In genomic region chr11:63813563-63814382, GRCh38 we compare ENCODE assay signal across 8 cellular contexts. TPM values are rescaled to one million over a fixed set of nuclear protein-coding genes. Genes with fewer than 3 reads are reported as not detected.
DNase-seq lines count a peak whose midpoint lies in the region; ATAC-seq and TF ChIP-seq lines count a peak whose summit lies in the region.

No MANE protein-coding gene starts in this region.

- CTCF ChIA-PET in PC-3 (lab: Charles Lee) = no interaction called here

- DNase-seq in PC-3 (peak; percentile 49), head of caudate nucleus (peak in 41 of 42 donors; percentile 33 to 83 (median 60)), osteocyte (ENCODE audit: extremely low spot score, unreplicated experiment) (peak; percentile 86), AML-193 (lab: John Stamatoyannopoulos, UW) (no peak)
- DNase-seq in activated naive CD8-positive, alpha-beta T cell treated with anti-CD3 and anti-CD28 coated beads, Interleukin-2, amount 10 ng/mL, durations not matched to agents 7 days and 5 days = peak; percentile 65

- no peaks in the 10 kb centered on the region for H3K9me3 Mint-ChIP-seq in activated naive CD8-positive, alpha-beta T cell treated with anti-CD3 and anti-CD28 coated beads, Interleukin-2, amount 10 ng/mL, durations not matched to agents 7 days and 5 days
- H3K9me3 Mint-ChIP-seq in osteocyte (ENCODE audit: unreplicated experiment) = no peaks in the 10 kb centered on the region

- peak overlapping the region; percentile 85 for H3K4me3 Mint-ChIP-seq in activated naive CD8-positive, alpha-beta T cell treated with anti-CD3 and anti-CD28 coated beads, Interleukin-2, amount 10 ng/mL, durations not matched to agents 7 days and 5 days
- peak overlapping the region; percentile 86 for H3K4me3 Mint-ChIP-seq in osteocyte (ENCODE audit: unreplicated experiment)

- H3K79me2 ChIP-seq in PC-3 (ENCODE audit: low read length) = peaks cover 46% of the 10 kb centered on the region

- intact Hi-C loops in PC-3 (cut with micrococcal nuclease) (loop anchor here (1.0 kb wide), 1 partner anchor 45 kb away; the partner anchor contains the start of gene ZFTA), head of caudate nucleus (cut with DNase I) (no loop called here)

- H3K9me2 ChIP-seq in PC-3 (replicated peaks; ENCODE audit: low read length) = no peaks in the 10 kb centered on the region

- POLR2A ChIA-PET in PC-3 (lab: Charles Lee; ENCODE audit: unreplicated experiment) = no interaction called here
- POLR2A ChIA-PET in activated naive CD8-positive, alpha-beta T cell treated with anti-CD3 and anti-CD28 coated beads, Interleukin-2, amount 10 ng/mL, durations not matched to agents 7 days and 5 days (lab: Charles Lee) = interaction anchor here (0.6 kb wide), 2 partner anchors 25 to 46 kb away, joined by 3 to 4 read pairs; no protein-coding TSS in a partner anchor

- peak overlapping the region; percentile 67 for H3K27ac Mint-ChIP-seq in activated naive CD8-positive, alpha-beta T cell treated with anti-CD3 and anti-CD28 coated beads, Interleukin-2, amount 10 ng/mL, durations not matched to agents 7 days and 5 days
- H3K27ac Mint-ChIP-seq in osteocyte (ENCODE audit: unreplicated experiment) = peak overlapping the region; percentile 29

- peak overlapping the region; percentile 88 for H3K27ac ChIP-seq in BLaER1
- no peak overlapping the region; the same call in 1 of the 2 replicates for H3K27ac ChIP-seq in PC-3 (ENCODE audit: low read length)

- TF ChIP-seq CTCF in PC-3 (conservative IDR thresholded peaks at IDR 0.05; ENCODE audit: low read depth, low read length) (no peak), osteocyte (IDR thresholded peaks at IDR 0.05) (no peak)

- H4K20me1 ChIP-seq in BLaER1 = peaks cover 50% of the 10 kb centered on the region
- peaks cover 36% of the 10 kb centered on the region for H4K20me1 ChIP-seq in PC-3 (ENCODE audit: low read length)

- H3K4me2 ChIP-seq in BLaER1 (peak overlapping the region; percentile 99), PC-3 (ENCODE audit: low read length) (peak overlapping the region; percentile 82)

- H3K36me3 Mint-ChIP-seq in activated naive CD8-positive, alpha-beta T cell treated with anti-CD3 and anti-CD28 coated beads, Interleukin-2, amount 10 ng/mL, durations not matched to agents 7 days and 5 days = peaks cover 22% of the 10 kb centered on the region
- peaks cover 15% of the 10 kb centered on the region for H3K36me3 Mint-ChIP-seq in osteocyte (ENCODE audit: unreplicated experiment)

- H3F3A ChIP-seq in PC-3 (ENCODE audit: low read length, unreplicated experiment) = no peaks in the 10 kb centered on the region

- H3K36me3 ChIP-seq in BLaER1 (peaks cover 42% of the 10 kb centered on the region), PC-3 (ENCODE audit: low read depth, low read length) (peaks cover 19% of the 10 kb centered on the region)

- H3K27me3 Mint-ChIP-seq in activated naive CD8-positive, alpha-beta T cell treated with anti-CD3 and anti-CD28 coated beads, Interleukin-2, amount 10 ng/mL, durations not matched to agents 7 days and 5 days = no peaks in the 10 kb centered on the region
- H3K27me3 Mint-ChIP-seq in osteocyte (ENCODE audit: unreplicated experiment) = no peaks in the 10 kb centered on the region

- H3K27me3 ChIP-seq in BLaER1 = no peaks in the 10 kb centered on the region
- H3K27me3 ChIP-seq in PC-3 (ENCODE audit: low read length) = no peaks in the 10 kb centered on the region

- peak overlapping the region; percentile 92 for H3K9ac ChIP-seq in BLaER1
- peak overlapping the region; percentile 83 for H3K9ac ChIP-seq in PC-3 (ENCODE audit: low read length)

- peaks cover 41% of the 10 kb centered on the region for H3K4me1 ChIP-seq in BLaER1
- H3K4me1 ChIP-seq in PC-3 (ENCODE audit: insufficient read depth, low read length) = peaks cover 17% of the 10 kb centered on the region

- H3K4me1 Mint-ChIP-seq in activated naive CD8-positive, alpha-beta T cell treated with anti-CD3 and anti-CD28 coated beads, Interleukin-2, amount 10 ng/mL, durations not matched to agents 7 days and 5 days = peaks cover 37% of the 10 kb centered on the region
- H3K4me1 Mint-ChIP-seq in osteocyte (ENCODE audit: unreplicated experiment) = peaks cover 32% of the 10 kb centered on the region

- BruUV-seq in PC-3 (replicated peaks; lab: Mats Ljungman, UMichigan) = no TSS peak

- H3K4me3 ChIP-seq in BLaER1 (peak overlapping the region; percentile 98), PC-3 (ENCODE audit: low read length) (peak overlapping the region; percentile 96)

- H3K9me3 ChIP-seq in BLaER1 = no peaks in the 10 kb centered on the region
- no peaks in the 10 kb centered on the region for H3K9me3 ChIP-seq in PC-3 (ENCODE audit: low read length)

- peak overlapping the region; percentile 97 for H2AFZ ChIP-seq in PC-3 (ENCODE audit: low read length)

- ATAC-seq in GM19023 (IDR thresholded peaks at IDR 0.05; ENCODE audit: unreplicated experiment) = peak; percentile 48
- ATAC-seq in HG03139 (IDR thresholded peaks at IDR 0.05; ENCODE audit: unreplicated experiment) = peak; percentile 26
- ATAC-seq in PC-3 = peak; percentile 62
- peak; percentile 60 for ATAC-seq in activated naive CD8-positive, alpha-beta T cell treated with anti-CD3 and anti-CD28 coated beads, Interleukin-2, amount 10 ng/mL, durations not matched to agents 7 days and 5 days (ENCODE audit: low read depth)

RNA-seq across cellular contexts. Expression of gene SPINDOC, which starts 0.5 kb away (rescaled TPM):
- total RNA-seq in PC-3 (2014; rRNA removed) = 61.5 and 67.2 TPM in 2 replicates
- total RNA-seq in activated naive CD8-positive, alpha-beta T cell treated with anti-CD3 and anti-CD28 coated beads, Interleukin-2, amount 10 ng/mL, durations not matched to agents 7 days and 5 days = 10 to 100 TPM; 35.1 to 35.2 TPM
- total RNA-seq in osteocyte = 32.1 and 33.5 TPM in 2 replicates

RNA-seq across cellular contexts. Expression of gene MARK2, which starts 25.1 kb away (rescaled TPM):
- total RNA-seq in PC-3 (2014; rRNA removed) (60.1 and 66.5 TPM in 2 replicates), osteocyte (31.8 and 33.4 TPM in 2 replicates)
- total RNA-seq in activated naive CD8-positive, alpha-beta T cell treated with anti-CD3 and anti-CD28 coated beads, Interleukin-2, amount 10 ng/mL, durations not matched to agents 7 days and 5 days = 10 to 100 TPM; 60.6 to 62.3 TPM

RNA-seq across cellular contexts. Expression of gene ZFTA, which starts 45.2 kb away (rescaled TPM):
- total RNA-seq in PC-3 (2014; rRNA removed) (15.1 and 29.5 TPM in 2 replicates), osteocyte (32.1 and 34.3 TPM in 2 replicates)
- 1 to 10 TPM; 4.7 to 5.0 TPM for total RNA-seq in activated naive CD8-positive, alpha-beta T cell treated with anti-CD3 and anti-CD28 coated beads, Interleukin-2, amount 10 ng/mL, durations not matched to agents 7 days and 5 days

Comparison
In these comparisons a context has a peak if more than half of its experiments do, and no peak if none do; other contexts are left out.
1. DNase-seq: peak in PC-3 (single experiment), activated naive CD8-positive, alpha-beta T cell treated with anti-CD3 and anti-CD28 coated beads, Interleukin-2, amount 10 ng/mL, durations not matched to agents 7 days and 5 days (single experiment), head of caudate nucleus (41 of 42) and osteocyte (single experiment); none in AML-193 (0 of 2).
2. Peak in every context shown above with its lines, with median percentiles within 50 percentile points of each other: ATAC-seq.